ENCODE assay signal across 25 cellular contexts in genomic region chr1:5312870-5313269, GRCh38.
"Had no signal": no experiment of that assay in that cellular context is flagged by ENCODE, and none has a peak within 500 bp of the region (broad histone marks: within the 10 kb centered on the region; RNA-seq: fewer than 3 reads in every experiment).

No MANE protein-coding gene starts in this region.

- H3K4me1 Mint-ChIP-seq: activated B cell treated with CpG ODN at 0.5 μM for 24 hours; activated CD4-positive, alpha-beta memory T cell treated with anti-CD3 and anti-CD28 coated beads, Interleukin-2, amount 10 ng/mL, durations not matched to agents 7 days and 5 days; activated CD8-positive, alpha-beta memory T cell treated with anti-CD3 and anti-CD28 coated beads, Interleukin-2, amount 10 ng/mL, durations not matched to agents 7 days and 5 days; activated naive CD8-positive, alpha-beta T cell treated with anti-CD3 and anti-CD28 coated beads, Interleukin-2, amount 10 ng/mL, durations not matched to agents 7 days and 5 days; activated T-helper 17 cell treated with anti-CD3 and anti-CD28 coated beads, Interleukin-2, amount 50 U/mL, for 72 hours; naive B cell had no signal

- H3K36me3 Mint-ChIP-seq: activated CD8-positive, alpha-beta memory T cell treated with anti-CD3 and anti-CD28 coated beads, Interleukin-2, amount 10 ng/mL, durations not matched to agents 7 days and 5 days; activated naive CD8-positive, alpha-beta T cell treated with anti-CD3 and anti-CD28 coated beads, Interleukin-2, amount 10 ng/mL, durations not matched to agents 7 days and 5 days; naive B cell had no signal

- H3K4me1 ChIP-seq: esophagus squamous epithelium, heart right ventricle, psoas muscle, suprapubic skin had no signal

- H3K9me3 Mint-ChIP-seq: activated B cell treated with CpG ODN at 0.5 μM for 24 hours; activated CD4-positive, alpha-beta memory T cell treated with anti-CD3 and anti-CD28 coated beads, Interleukin-2, amount 10 ng/mL, durations not matched to agents 7 days and 5 days; activated naive CD8-positive, alpha-beta T cell treated with anti-CD3 and anti-CD28 coated beads, Interleukin-2, amount 10 ng/mL, durations not matched to agents 7 days and 5 days; activated T-helper 17 cell treated with anti-CD3 and anti-CD28 coated beads, Interleukin-2, amount 50 U/mL, for 72 hours; effector memory CD8-positive, alpha-beta T cell; stimulated activated naive CD8-positive, alpha-beta T cell treated with anti-CD3 and anti-CD28 coated beads, Interleukin-15, Interleukin-2, amounts not matched to agents 100 ng/mL and 50 ng/mL, for 24 hours had no signal

- H3K4me3 Mint-ChIP-seq: activated B cell treated with CpG ODN at 0.5 μM for 24 hours; activated CD4-positive, alpha-beta memory T cell treated with anti-CD3 and anti-CD28 coated beads, Interleukin-2, amount 10 ng/mL, durations not matched to agents 7 days and 5 days; activated CD8-positive, alpha-beta memory T cell treated with anti-CD3 and anti-CD28 coated beads, Interleukin-2, amount 10 ng/mL, durations not matched to agents 7 days and 5 days; activated naive CD8-positive, alpha-beta T cell treated with anti-CD3 and anti-CD28 coated beads, Interleukin-2, amount 10 ng/mL, durations not matched to agents 7 days and 5 days; activated T-helper 17 cell treated with anti-CD3 and anti-CD28 coated beads, Interleukin-2, amount 50 U/mL, for 72 hours; effector memory CD8-positive, alpha-beta T cell; naive B cell; stimulated activated naive CD8-positive, alpha-beta T cell treated with anti-CD3 and anti-CD28 coated beads, Interleukin-15, Interleukin-2, amounts not matched to agents 100 ng/mL and 50 ng/mL, for 24 hours had no signal

- H3K27me3 ChIP-seq: cardiac muscle cell, ovary had no signal

- H3K4me3 ChIP-seq: cardiac muscle cell, esophagus squamous epithelium, heart right ventricle, mucosa of descending colon, ovary, psoas muscle, suprapubic skin had no signal

- H3K9me3 ChIP-seq: esophagus squamous epithelium, heart right ventricle, mucosa of descending colon, ovary, psoas muscle, suprapubic skin had no signal

- H3K27me3 Mint-ChIP-seq: activated CD4-positive, alpha-beta memory T cell treated with anti-CD3 and anti-CD28 coated beads, Interleukin-2, amount 10 ng/mL, durations not matched to agents 7 days and 5 days; activated CD8-positive, alpha-beta memory T cell treated with anti-CD3 and anti-CD28 coated beads, Interleukin-2, amount 10 ng/mL, durations not matched to agents 7 days and 5 days; stimulated activated naive CD8-positive, alpha-beta T cell treated with anti-CD3 and anti-CD28 coated beads, Interleukin-15, Interleukin-2, amounts not matched to agents 100 ng/mL and 50 ng/mL, for 24 hours had no signal

- H3K27ac Mint-ChIP-seq: activated B cell treated with CpG ODN at 0.5 μM for 24 hours; activated CD4-positive, alpha-beta memory T cell treated with anti-CD3 and anti-CD28 coated beads, Interleukin-2, amount 10 ng/mL, durations not matched to agents 7 days and 5 days; activated CD8-positive, alpha-beta memory T cell treated with anti-CD3 and anti-CD28 coated beads, Interleukin-2, amount 10 ng/mL, durations not matched to agents 7 days and 5 days; activated naive CD8-positive, alpha-beta T cell treated with anti-CD3 and anti-CD28 coated beads, Interleukin-2, amount 10 ng/mL, durations not matched to agents 7 days and 5 days; activated T-helper 17 cell treated with anti-CD3 and anti-CD28 coated beads, Interleukin-2, amount 50 U/mL, for 72 hours; effector memory CD8-positive, alpha-beta T cell; naive B cell; stimulated activated naive CD8-positive, alpha-beta T cell treated with anti-CD3 and anti-CD28 coated beads, Interleukin-15, Interleukin-2, amounts not matched to agents 100 ng/mL and 50 ng/mL, for 24 hours had no signal

- H3K36me3 ChIP-seq: cardiac muscle cell, esophagus squamous epithelium, heart right ventricle, ovary, suprapubic skin had no signal

- H3K27ac ChIP-seq: cardiac muscle cell, esophagus squamous epithelium, heart right ventricle, ovary, psoas muscle, suprapubic skin had no signal

- DNase-seq: activated B cell treated with CpG ODN at 0.5 μM for 24 hours; activated CD4-positive, alpha-beta memory T cell treated with anti-CD3 and anti-CD28 coated beads, Interleukin-2, amount 10 ng/mL, durations not matched to agents 7 days and 5 days; activated CD4-positive, alpha-beta T cell treated with anti-CD3 and anti-CD28 coated beads for 48 hours; activated CD8-positive, alpha-beta memory T cell treated with anti-CD3 and anti-CD28 coated beads, Interleukin-2, amount 10 ng/mL, durations not matched to agents 7 days and 5 days; activated naive CD4-positive, alpha-beta T cell; activated naive CD8-positive, alpha-beta T cell treated with anti-CD3 and anti-CD28 coated beads, Interleukin-2, amount 10 ng/mL, durations not matched to agents 7 days and 5 days; amygdala; dermis blood vessel endothelial cell; effector memory CD8-positive, alpha-beta T cell; esophagus squamous epithelium; heart right ventricle; left cardiac atrium; mucosa of descending colon; naive B cell; ovary; psoas muscle; right cardiac atrium; stimulated activated CD4-positive, alpha-beta T cell treated with anti-CD3 and anti-CD28 coated beads, Interleukin-2, amount 100 ng/mL, for 48 hours; T-helper 1 cell; T-helper 9 cell; trophoblast cell had no signal
